ENCODE assay signal across 16 cellular contexts in genomic region chr11:79087957-79088318, GRCh38.
DNase-seq lines count a peak whose midpoint lies in the region; ATAC-seq, FAIRE-seq and TF ChIP-seq lines count a peak whose summit lies in the region.
"Had no signal": no experiment of that assay in that cellular context is flagged by ENCODE, and none has a peak within 500 bp of the region (broad histone marks: within the 10 kb centered on the region; RNA-seq: fewer than 3 reads in every experiment).

No MANE protein-coding gene starts in this region.

- no peak overlapping the region for H3K9ac ChIP-seq in endothelial cell of umbilical vein (replicated peaks; ENCODE audit: extremely low read depth, insufficient read depth, low read length)

- H3K4me3 Mint-ChIP-seq in CD4-positive, alpha-beta T cell = no peak overlapping the region
- H3K4me3 Mint-ChIP-seq: B cell had no signal

- H2AFZ ChIP-seq in endothelial cell of umbilical vein (ENCODE audit: low read depth, low read length) = peak overlapping the region; percentile 82

- no peaks in the 10 kb centered on the region for H3K79me2 ChIP-seq in endothelial cell of umbilical vein (ENCODE audit: control insufficient read depth, insufficient read depth, low read length)

- H3K4me3 ChIP-seq in BE2C (ENCODE audit: low read depth, low read length) (no peak overlapping the region), endothelial cell of umbilical vein (replicated peaks in 1 of 3; ENCODE audit: insufficient read depth in 1 of 3, low read depth in 1 of 3, low read length in 3 of 3) (no peak overlapping the region), pancreas (no peak overlapping the region)
- H3K4me3 ChIP-seq: esophagus squamous epithelium, HAP-1, ovary had no signal

- BruUV-seq in endothelial cell of umbilical vein (replicated peaks; lab: Mats Ljungman, UMichigan) = no TSS peak

- H3K27me3 Mint-ChIP-seq in CD4-positive, alpha-beta T cell = no peaks in the 10 kb centered on the region
- H3K27me3 Mint-ChIP-seq: B cell had no signal

- POLR2A ChIA-PET in RWPE1 (lab: Yijun Ruan, JAX; ENCODE audit: low non-redundant PET) = interaction anchor here (0.6 kb wide), 1 partner anchor 353 kb away, joined by 3 read pairs; the partner anchor contains the start of gene TENM4
- POLR2A ChIA-PET in endothelial cell of umbilical vein (lab: Charles Lee) = no interaction called here
- POLR2A ChIA-PET in CD4-positive, alpha-beta T cell (lab: Charles Lee) = no interaction called here

- no peaks in the 10 kb centered on the region; the same call in 1 of the 2 replicates for H3K9me3 ChIP-seq in BE2C
- H3K9me3 ChIP-seq in endothelial cell of umbilical vein (replicated peaks; ENCODE audit: control insufficient read depth, insufficient read depth, low read length) = no peaks in the 10 kb centered on the region
- no peaks in the 10 kb centered on the region for H3K9me3 ChIP-seq in pancreas
- no peaks in the 10 kb centered on the region for H3K9me3 ChIP-seq in CD4-positive, alpha-beta T cell (ENCODE audit: control insufficient read depth, low read length)
- H3K9me3 ChIP-seq: HAP-1, ovary had no signal

- no peak for TF ChIP-seq CTCF in BE2C (IDR thresholded peaks at IDR 0.05; ENCODE audit: low read depth, low read length)
- no peak for TF ChIP-seq CTCF in RWPE1 (conservative IDR thresholded peaks at IDR 0.05; ENCODE audit: low read depth)
- no peak for TF ChIP-seq CTCF in endothelial cell of umbilical vein (IDR thresholded peaks at IDR 0.05; ENCODE audit: extremely low read depth in 1 of 2, insufficient read depth in 1 of 2, low read depth in 1 of 2, low read length in 2 of 2)
- TF ChIP-seq CTCF in pancreas (IDR thresholded peaks at IDR 0.05) = no peak
- TF ChIP-seq CTCF in CD4-positive, alpha-beta T cell (IDR thresholded peaks at IDR 0.05) = no peak

- TF ChIP-seq POLR2A in endothelial cell of umbilical vein (IDR thresholded peaks at IDR 0.05; ENCODE audit: low read depth, low read length) (no peak), H54 (IDR thresholded peaks at IDR 0.05; ENCODE audit: low read depth, low read length) (no peak)

- H3K27ac ChIP-seq in RWPE1 (peak overlapping the region; percentile 96), endothelial cell of umbilical vein (ENCODE audit: insufficient read depth, low read depth, low read length) (peak overlapping the region; percentile 30), pancreas (peak overlapping the region; percentile 42 to 75 (median 61))
- H3K27ac ChIP-seq in CD4-positive, alpha-beta T cell (ENCODE audit: low read depth, low read length) = no peak overlapping the region
- H3K27ac ChIP-seq: ovary had no signal

- dilution Hi-C loops in endothelial cell of umbilical vein (cut with MboI; ENCODE audit: extremely low pct_ligation_motif_present, low sequenced_read_pairs) = no loop called here

- no peak overlapping the region for H3K27ac Mint-ChIP-seq in CD4-positive, alpha-beta T cell
- H3K27ac Mint-ChIP-seq: B cell had no signal

- no peak for FAIRE-seq in endothelial cell of umbilical vein (lab: Jason Lieb, UNC)
- FAIRE-seq in pancreas (lab: Jason Lieb, UNC) = no peak
- no peak for FAIRE-seq in H54 (lab: Jason Lieb, UNC)
- FAIRE-seq: colon had no signal

- H3K9me3 Mint-ChIP-seq in CD4-positive, alpha-beta T cell = no peaks in the 10 kb centered on the region

- H3K36me3 ChIP-seq in BE2C (no peaks in the 10 kb centered on the region), endothelial cell of umbilical vein (ENCODE audit: control insufficient read depth in 2 of 2, extremely low read depth in 1 of 2, insufficient read depth in 2 of 2, low read length in 2 of 2) (no peaks in the 10 kb centered on the region), pancreas (no peaks in the 10 kb centered on the region)
- H3K36me3 ChIP-seq: esophagus squamous epithelium, HAP-1, ovary had no signal

- DNase-seq in BE2C = peak; percentile 42
- no peak for DNase-seq in RWPE1 (ENCODE audit: low spot score)
- DNase-seq in endothelial cell of umbilical vein (ENCODE audit: low read depth, low spot score) = no peak
- no peak for DNase-seq in pancreas
- DNase-seq in H54 (ENCODE audit: insufficient read length, low spot score) = no peak
- DNase-seq in NCI-H2029 (lab: John Stamatoyannopoulos, UW) = no peak
- no peak for DNase-seq in CD4-positive, alpha-beta T cell
- no peak for DNase-seq in DMS153 (lab: John Stamatoyannopoulos, UW)
- DNase-seq: activated CD4-positive, CD25-positive, alpha-beta regulatory T cell; activated naive CD4-positive, alpha-beta T cell treated with anti-CD3 and anti-CD28 coated beads, Interleukin-2, amount 50 U/mL, for 16 hours; esophagus squamous epithelium; ovary; stimulated activated CD4-positive, alpha-beta T cell treated with anti-CD3 and anti-CD28 coated beads, Interleukin-1b, Interleukin-23, amount 100 ng/mL, for 48 hours had no signal

- peak in 1 of 4 donors; percentile 10 for ATAC-seq in pancreas
- no peak for ATAC-seq in CD4-positive, alpha-beta T cell (ENCODE audit: poor library complexity)

- WGBS in pancreas, 2 donors = 57 to 68% methylated on average over 5 of the region's 5 CpGs

- CTCF ChIA-PET in RWPE1 (lab: Yijun Ruan, JAX) (interaction anchor here (1.3 kb wide), 1 partner anchor 12 kb away, joined by 3 read pairs; no protein-coding TSS in a partner anchor), endothelial cell of umbilical vein (lab: Charles Lee) (interaction anchor here (0.9 to 6.7 kb wide), 10 partner anchors 10 to 443 kb away, joined by 3 to 81 read pairs (median 4); no protein-coding TSS in a partner anchor)
- CTCF ChIA-PET in CD4-positive, alpha-beta T cell (lab: Charles Lee) = no interaction called here

- H4K20me1 ChIP-seq in endothelial cell of umbilical vein (replicated peaks; ENCODE audit: control insufficient read depth, extremely low read depth, insufficient read depth, low read length) = no peaks in the 10 kb centered on the region

- H3K27me3 ChIP-seq in BE2C (no peaks in the 10 kb centered on the region), endothelial cell of umbilical vein (ENCODE audit: control insufficient read depth in 2 of 2, insufficient read depth in 2 of 2, low read length in 2 of 2) (no peaks in the 10 kb centered on the region), pancreas (no peaks in the 10 kb centered on the region)
- no peaks in the 10 kb centered on the region for H3K27me3 ChIP-seq in CD4-positive, alpha-beta T cell (ENCODE audit: control insufficient read depth, insufficient read depth, low read length)
- H3K27me3 ChIP-seq: esophagus squamous epithelium, ovary had no signal

- no peaks in the 10 kb centered on the region for H3K4me1 Mint-ChIP-seq in CD4-positive, alpha-beta T cell (ENCODE audit: low read depth)
- H3K4me1 Mint-ChIP-seq: B cell had no signal

- no peaks in the 10 kb centered on the region for H3K9me1 ChIP-seq in endothelial cell of umbilical vein (replicated peaks; ENCODE audit: control insufficient read depth, extremely low read depth, insufficient read depth, low read length)

- intact Hi-C loops in endothelial cell of umbilical vein (cut with micrococcal nuclease) (loop anchor here (1.0 kb wide), 1 partner anchor 70 kb away; no protein-coding TSS in a partner anchor), pancreas (cut with DNase I) (loop anchor here in 1 of 3 donors (10.0 kb wide), 1 partner anchor 443 kb away; no protein-coding TSS in a partner anchor)
- intact Hi-C loops in CD4-positive, alpha-beta T cell (cut with DNase I, micrococcal nuclease) = no loop called here

- H3K4me1 ChIP-seq in BE2C (peaks cover 14% of the 10 kb centered on the region), endothelial cell of umbilical vein (ENCODE audit: control insufficient read depth, extremely low read depth, insufficient read depth, low read length) (peaks cover 20% of the 10 kb centered on the region), pancreas (no peaks in the 10 kb centered on the region)
- H3K4me1 ChIP-seq: HAP-1 had no signal

- no peak overlapping the region for H3K4me2 ChIP-seq in endothelial cell of umbilical vein (ENCODE audit: insufficient read depth, low read length)

- no peaks in the 10 kb centered on the region for H3K36me3 Mint-ChIP-seq in CD4-positive, alpha-beta T cell (ENCODE audit: low read depth)

TF ChIP-seq in endothelial cell of umbilical vein, 7 proteins besides CTCF, POLR2A, EP300 and RAD21:
- no peak for TF ChIP-seq MYC (IDR thresholded peaks at IDR 0.05; ENCODE audit: low read depth, low read length)
